Comparison of ENCODE assay signal across 18 cellular contexts in the genomic region with DNA sequence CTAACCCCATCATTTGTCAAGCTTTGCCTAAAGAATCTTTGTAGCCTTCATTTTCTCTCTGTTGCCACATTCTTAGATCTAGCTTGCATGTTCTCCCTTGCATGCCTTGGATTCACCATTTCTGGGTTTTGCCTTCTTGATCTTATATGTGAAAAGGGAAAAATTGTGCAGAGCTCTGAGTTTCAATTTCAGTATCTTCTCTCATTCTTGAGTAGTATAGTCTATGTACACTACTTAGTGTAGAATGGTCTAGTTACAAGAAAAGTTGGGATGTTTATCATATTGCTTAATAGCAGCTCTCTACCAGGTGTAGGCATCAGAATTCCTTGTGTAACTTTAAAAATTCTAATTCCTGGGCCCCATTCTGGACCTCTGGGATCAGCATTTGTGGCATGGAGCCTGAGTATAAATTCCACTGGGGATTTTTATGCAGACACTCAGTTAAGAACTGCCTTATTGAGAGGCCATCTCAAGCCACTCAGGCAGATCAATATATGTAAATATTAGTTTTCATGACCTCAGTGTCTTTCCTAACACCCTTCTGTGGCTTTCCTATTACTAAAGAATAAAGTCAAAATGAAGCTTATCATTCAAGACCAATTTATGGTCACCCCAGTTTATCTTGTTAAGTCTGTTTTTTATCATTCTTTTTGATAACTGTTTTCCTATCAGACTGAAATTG. TPM values are rescaled to one million over a fixed set of nuclear protein-coding genes. Genes with fewer than 3 reads are reported as not detected.
DNase-seq lines count a peak whose midpoint lies in the region; ATAC-seq and TF ChIP-seq lines count a peak whose summit lies in the region.
"Had no signal": no experiment of that assay in that cellular context is flagged by ENCODE, and none has a peak within 500 bp of the region (broad histone marks: within the 10 kb centered on the region; RNA-seq: fewer than 3 reads in every experiment).

No MANE protein-coding gene starts in this region.

- peaks cover 2 to 17% (median 5%) of the 10 kb centered on the region in 3 donors for H3K36me3 Mint-ChIP-seq in CD8-positive, alpha-beta memory T cell

- no peak for TF ChIP-seq CTCF in KMS-11 (conservative IDR thresholded peaks at IDR 0.05; ENCODE audit: low read depth, low read length)

- H2BK120ac ChIP-seq in neuronal stem cell (ENCODE audit: low read depth, low read length) = no peak overlapping the region

- no peaks in the 10 kb centered on the region for H4K20me1 ChIP-seq in KMS-11 (ENCODE audit: insufficient read depth)

- POLR2A ChIA-PET in CD8-positive, alpha-beta memory T cell (lab: Charles Lee) = no interaction called here

- ATAC-seq in GM18511 (IDR thresholded peaks at IDR 0.05; ENCODE audit: unreplicated experiment) (peak; percentile 63), GM21360 (IDR thresholded peaks at IDR 0.05; ENCODE audit: unreplicated experiment) (peak; percentile 62), HG02973 (IDR thresholded peaks at IDR 0.05; ENCODE audit: unreplicated experiment) (peak; percentile 55)
- ATAC-seq: left lung had no signal

- H3K27me3 ChIP-seq in KMS-11 (ENCODE audit: insufficient read depth, low read depth) (no peaks in the 10 kb centered on the region), neuronal stem cell (ENCODE audit: control insufficient read depth in 3 of 3, insufficient read depth in 3 of 3, low read depth in 1 of 3, low read length in 3 of 3) (no peaks in the 10 kb centered on the region)
- no peaks in the 10 kb centered on the region for H3K27me3 ChIP-seq in CD8-positive, alpha-beta memory T cell (ENCODE audit: insufficient read depth, low read length, poor library complexity, severe bottlenecking)
- H3K27me3 ChIP-seq: left lung, neural progenitor cell had no signal

- no peak overlapping the region for H3K14ac ChIP-seq in neuronal stem cell (ENCODE audit: low read length)

- H3K4me2 ChIP-seq in KMS-11 = peak overlapping the region; percentile 13
- no peak overlapping the region for H3K4me2 ChIP-seq in neuronal stem cell (ENCODE audit: insufficient read depth, low read length, poor library complexity, severe bottlenecking)
- H3K4me2 ChIP-seq: neural progenitor cell had no signal

- no peak overlapping the region for H2AFZ ChIP-seq in KMS-11 (ENCODE audit: low read depth)
- H2AFZ ChIP-seq in neuronal stem cell (ENCODE audit: low read length) = no peak overlapping the region
- H2AFZ ChIP-seq: neural progenitor cell had no signal

- no peak overlapping the region for H4K91ac ChIP-seq in neuronal stem cell (ENCODE audit: low read depth, low read length, poor library complexity)

- CTCF ChIA-PET in CD8-positive, alpha-beta memory T cell (lab: Charles Lee) = interaction anchor here (0.7 to 1.4 kb wide), 2 partner anchors 22 to 29 kb away, joined by 3 to 5 read pairs; no protein-coding TSS in a partner anchor

- no peaks in the 10 kb centered on the region for H3K9me3 ChIP-seq in CD8-positive, alpha-beta memory T cell (ENCODE audit: low read length)
- H3K9me3 ChIP-seq in neuronal stem cell (replicated peaks in 1 of 2; ENCODE audit: control insufficient read depth in 2 of 2, insufficient read depth in 1 of 2, low read depth in 1 of 2, low read length in 2 of 2) = no peaks in the 10 kb centered on the region
- H3K9me3 ChIP-seq: HAP-1, left lung had no signal

- no peak overlapping the region for H2BK5ac ChIP-seq in neuronal stem cell (ENCODE audit: low read length)

- H3K23ac ChIP-seq in neuronal stem cell (ENCODE audit: low read depth, low read length, poor library complexity) = no peak overlapping the region

- H3K27ac ChIP-seq in KMS-11 (peak overlapping the region; percentile 1; the same call in 1 of the 2 replicates), neuronal stem cell (replicated peaks; ENCODE audit: low read length) (no peak overlapping the region)
- H3K27ac ChIP-seq in CD8-positive, alpha-beta memory T cell (ENCODE audit: low read depth, low read length) = no peak overlapping the region
- H3K27ac ChIP-seq: left lung, neural progenitor cell had no signal

- H3K79me1 ChIP-seq in neuronal stem cell (ENCODE audit: low read depth, low read length) = peaks cover 2% of the 10 kb centered on the region

- peak overlapping the region in 1 of 8 donors; percentile 0 for H3K27ac Mint-ChIP-seq in CD8-positive, alpha-beta memory T cell
- H3K27ac Mint-ChIP-seq: activated naive CD4-positive, alpha-beta T cell treated with anti-CD3 and anti-CD28 coated beads, Interleukin-2, amount 50 U/mL, for 24 hours; dendritic cell treated with granulocyte-macrophage colony-stimulating factor and Interleukin-4, amounts not matched to agents 40 ng/mL and 50 ng/mL, for 4 days; neural progenitor cell; stimulated activated naive B cell treated with anti-CD40 and anti-IgM and Interleukin-4, amounts not matched to agents 10 μg/mL and 1 μg/mL and 100 μg/mL, for 72 hours had no signal

- H3K4me1 ChIP-seq in KMS-11 (ENCODE audit: low read depth, poor library complexity, severe bottlenecking) (peaks cover 40% of the 10 kb centered on the region), neuronal stem cell (ENCODE audit: control insufficient read depth in 2 of 2, insufficient read depth in 1 of 2, low read depth in 1 of 2, low read length in 2 of 2) (no peaks in the 10 kb centered on the region)
- no peaks in the 10 kb centered on the region for H3K4me1 ChIP-seq in CD8-positive, alpha-beta memory T cell (ENCODE audit: insufficient read depth, low read length)
- H3K4me1 ChIP-seq: neural progenitor cell had no signal

- H3K4me1 Mint-ChIP-seq in CD8-positive, alpha-beta memory T cell = peaks cover 56 to 80% (median 73%) of the 10 kb centered on the region in 3 donors

- H3K79me2 ChIP-seq in KMS-11 (ENCODE audit: insufficient read depth, low read depth) = peaks cover 4% of the 10 kb centered on the region; the same call in 1 of the 2 replicates

- H2BK12ac ChIP-seq in neuronal stem cell (ENCODE audit: low read length) = no peak overlapping the region

- no peak overlapping the region for H3K4me3 Mint-ChIP-seq in CD8-positive, alpha-beta memory T cell
- H3K4me3 Mint-ChIP-seq: activated naive CD4-positive, alpha-beta T cell treated with anti-CD3 and anti-CD28 coated beads, Interleukin-2, amount 50 U/mL, for 24 hours; dendritic cell treated with granulocyte-macrophage colony-stimulating factor and Interleukin-4, amounts not matched to agents 40 ng/mL and 50 ng/mL, for 4 days; neural progenitor cell; stimulated activated naive B cell treated with anti-CD40 and anti-IgM and Interleukin-4, amounts not matched to agents 10 μg/mL and 1 μg/mL and 100 μg/mL, for 72 hours had no signal

- no peak overlapping the region for H4K8ac ChIP-seq in neuronal stem cell (ENCODE audit: low read depth, low read length)

- H3K36me3 ChIP-seq in KMS-11 (ENCODE audit: insufficient read depth) (no peaks in the 10 kb centered on the region), neuronal stem cell (replicated peaks in 1 of 2; ENCODE audit: control insufficient read depth in 2 of 2, insufficient read depth in 2 of 2, low read length in 2 of 2) (peaks cover 0 to 21% of the 10 kb centered on the region in 2 donors)
- H3K36me3 ChIP-seq in CD8-positive, alpha-beta memory T cell (ENCODE audit: insufficient read depth, low read length) = peaks cover 7% of the 10 kb centered on the region
- H3K36me3 ChIP-seq: HAP-1, neural progenitor cell had no signal

- DNase-seq in HPDE6-E6E7 (ENCODE audit: extremely low spot score) (no peak), neuronal stem cell (ENCODE audit: low spot score) (no peak)
- DNase-seq in CD8-positive, alpha-beta memory T cell = no peak
- DNase-seq in activated CD4-positive, alpha-beta T cell treated with anti-CD3 and anti-CD28 coated beads, Interleukin-2, amount 50 U/mL, for 48 hours = no peak
- DNase-seq: activated CD4-positive, alpha-beta T cell treated with anti-CD3 and anti-CD28 coated beads for 4 hours; foreskin melanocyte; GDM1; left lung; stimulated activated CD4-positive, alpha-beta T cell treated with anti-CD3 and anti-CD28 coated beads, Interleukin-15, amount 100 ng/mL, for 24 hours; stimulated activated naive B cell treated with anti-CD40 and anti-IgM and Interleukin-4, amounts not matched to agents 10 μg/mL and 1 μg/mL and 100 μg/mL, for 72 hours had no signal

- no peaks in the 10 kb centered on the region for H3K27me3 Mint-ChIP-seq in CD8-positive, alpha-beta memory T cell
- H3K27me3 Mint-ChIP-seq: activated naive CD4-positive, alpha-beta T cell treated with anti-CD3 and anti-CD28 coated beads, Interleukin-2, amount 50 U/mL, for 24 hours; dendritic cell treated with granulocyte-macrophage colony-stimulating factor and Interleukin-4, amounts not matched to agents 40 ng/mL and 50 ng/mL, for 4 days; stimulated activated naive B cell treated with anti-CD40 and anti-IgM and Interleukin-4, amounts not matched to agents 10 μg/mL and 1 μg/mL and 100 μg/mL, for 72 hours had no signal

- no peaks in the 10 kb centered on the region for H3K9me3 Mint-ChIP-seq in CD8-positive, alpha-beta memory T cell
- H3K9me3 Mint-ChIP-seq: activated naive CD4-positive, alpha-beta T cell treated with anti-CD3 and anti-CD28 coated beads, Interleukin-2, amount 50 U/mL, for 24 hours; dendritic cell treated with granulocyte-macrophage colony-stimulating factor and Interleukin-4, amounts not matched to agents 40 ng/mL and 50 ng/mL, for 4 days; neural progenitor cell; stimulated activated naive B cell treated with anti-CD40 and anti-IgM and Interleukin-4, amounts not matched to agents 10 μg/mL and 1 μg/mL and 100 μg/mL, for 72 hours had no signal

- H3K18ac ChIP-seq in neuronal stem cell (ENCODE audit: low read length) = no peak overlapping the region

- H3K4ac ChIP-seq in neuronal stem cell (ENCODE audit: low read length) = no peak overlapping the region

- H3K4me3 ChIP-seq in KMS-11 (IDR thresholded peaks at IDR 0.05; ENCODE audit: insufficient read depth, low read depth, low read length) (no peak overlapping the region), neuronal stem cell (ENCODE audit: low read length in 2 of 2) (no peak overlapping the region)
- no peak overlapping the region for H3K4me3 ChIP-seq in CD8-positive, alpha-beta memory T cell (ENCODE audit: low read length)
- H3K4me3 ChIP-seq: HAP-1, left lung, neural progenitor cell had no signal

- H2AK5ac ChIP-seq in neuronal stem cell (ENCODE audit: low read depth, low read length) = no peak overlapping the region

- no peak overlapping the region for H2BK15ac ChIP-seq in neuronal stem cell (ENCODE audit: low read length)

- H3K9ac ChIP-seq in KMS-11 (no peak overlapping the region), neuronal stem cell (ENCODE audit: low read depth, low read length, poor library complexity) (no peak overlapping the region)
- H3K9ac ChIP-seq: neural progenitor cell had no signal

RNA-seq across cellular contexts. Expression of gene GTF2E1, which starts 23.4 kb away (rescaled TPM):
- 10 to 100 TPM; 25.9 to 27.8 TPM for total RNA-seq in CD8-positive, alpha-beta memory T cell
- polyA plus RNA-seq in CD8-positive, alpha-beta memory T cell = 14.3 TPM
- 39.1 TPM for polyA plus RNA-seq in neuronal stem cell (2013, experiment 1 of 2)
- 39.2 TPM for polyA plus RNA-seq in neuronal stem cell (2013, experiment 2 of 2)

RNA-seq across cellular contexts. Expression of gene RABL3, which starts 23.7 kb away (rescaled TPM):
- total RNA-seq in CD8-positive, alpha-beta memory T cell = 10 to 100 TPM; 39.0 to 40.4 TPM
- 35.8 TPM for polyA plus RNA-seq in CD8-positive, alpha-beta memory T cell
- 11.7 TPM for polyA plus RNA-seq in neuronal stem cell (2013, experiment 1 of 2)
- 11.5 TPM for polyA plus RNA-seq in neuronal stem cell (2013, experiment 2 of 2)
